Comparison of ENCODE assay signal across 11 cellular contexts in genomic region chr19:15321739-15322138, GRCh38. TPM values are rescaled to one million over a fixed set of nuclear protein-coding genes. Genes with fewer than 3 reads are reported as not detected.
DNase-seq lines count a peak whose midpoint lies in the region; ATAC-seq and TF ChIP-seq lines count a peak whose summit lies in the region.
"Had no signal": no experiment of that assay in that cellular context is flagged by ENCODE, and none has a peak within 500 bp of the region (broad histone marks: within the 10 kb centered on the region; RNA-seq: fewer than 3 reads in every experiment).

No MANE protein-coding gene starts in this region.

- no peaks in the 10 kb centered on the region for H3K27me3 Mint-ChIP-seq in activated naive CD4-positive, alpha-beta T cell treated with anti-CD3 and anti-CD28 coated beads, Interleukin-2, amount 50 U/mL, for 24 hours
- no peaks in the 10 kb centered on the region for H3K27me3 Mint-ChIP-seq in activated CD4-positive, alpha-beta memory T cell treated with anti-CD3 and anti-CD28 coated beads, Interleukin-2, amount 10 ng/mL, durations not matched to agents 7 days and 5 days
- H3K27me3 Mint-ChIP-seq in glutamatergic neuron (ENCODE audit: unreplicated experiment), result peaks cover 5% of the 10 kb centered on the region
- no peaks in the 10 kb centered on the region for H3K27me3 Mint-ChIP-seq in stimulated activated naive B cell treated with anti-CD40 and anti-IgM and Interleukin-4, amounts not matched to agents 10 μg/mL and 1 μg/mL and 100 μg/mL, for 72 hours

- CTCF ChIA-PET in activated CD4-positive, alpha-beta memory T cell treated with anti-CD3 and anti-CD28 coated beads, Interleukin-2, amount 10 ng/mL, durations not matched to agents 7 days and 5 days (lab: Charles Lee), result no interaction called here

- no peak for DNase-seq in activated naive CD4-positive, alpha-beta T cell treated with anti-CD3 and anti-CD28 coated beads, Interleukin-2, amount 50 U/mL, for 16 hours
- no peak for DNase-seq in activated CD4-positive, alpha-beta memory T cell treated with anti-CD3 and anti-CD28 coated beads, Interleukin-2, amount 10 ng/mL, durations not matched to agents 7 days and 5 days
- DNase-seq in glutamatergic neuron, result no peak
- no peak for DNase-seq in stimulated activated naive B cell treated with anti-CD40 and anti-IgM and Interleukin-4, amounts not matched to agents 10 μg/mL and 1 μg/mL and 100 μg/mL, for 72 hours
- DNase-seq in occipital lobe (lab: John Stamatoyannopoulos, UW), result no peak
- DNase-seq: hypothalamus, NCI-H524 had no signal

- peak overlapping the region; percentile 71 for H3K4me3 Mint-ChIP-seq in activated naive CD4-positive, alpha-beta T cell treated with anti-CD3 and anti-CD28 coated beads, Interleukin-2, amount 50 U/mL, for 24 hours
- H3K4me3 Mint-ChIP-seq in activated CD4-positive, alpha-beta memory T cell treated with anti-CD3 and anti-CD28 coated beads, Interleukin-2, amount 10 ng/mL, durations not matched to agents 7 days and 5 days, result no peak overlapping the region
- peak overlapping the region; percentile 2 for H3K4me3 Mint-ChIP-seq in glutamatergic neuron (ENCODE audit: unreplicated experiment)
- H3K4me3 Mint-ChIP-seq in stimulated activated naive B cell treated with anti-CD40 and anti-IgM and Interleukin-4, amounts not matched to agents 10 μg/mL and 1 μg/mL and 100 μg/mL, for 72 hours, result peak overlapping the region; percentile 11 to 26

- peak overlapping the region; percentile 89 for H3K27ac Mint-ChIP-seq in activated naive CD4-positive, alpha-beta T cell treated with anti-CD3 and anti-CD28 coated beads, Interleukin-2, amount 50 U/mL, for 24 hours
- peak overlapping the region; percentile 28 for H3K27ac Mint-ChIP-seq in activated CD4-positive, alpha-beta memory T cell treated with anti-CD3 and anti-CD28 coated beads, Interleukin-2, amount 10 ng/mL, durations not matched to agents 7 days and 5 days
- peak overlapping the region; percentile 36 for H3K27ac Mint-ChIP-seq in glutamatergic neuron (ENCODE audit: unreplicated experiment)
- H3K27ac Mint-ChIP-seq in stimulated activated naive B cell treated with anti-CD40 and anti-IgM and Interleukin-4, amounts not matched to agents 10 μg/mL and 1 μg/mL and 100 μg/mL, for 72 hours, result peak overlapping the region; percentile 88

- no peak for TF ChIP-seq CTCF in glutamatergic neuron (IDR thresholded peaks at IDR 0.05; ENCODE audit: partially characterized antibody, unreplicated experiment)

- H3K36me3 Mint-ChIP-seq in activated naive CD4-positive, alpha-beta T cell treated with anti-CD3 and anti-CD28 coated beads, Interleukin-2, amount 50 U/mL, for 24 hours, result peaks cover 8% of the 10 kb centered on the region
- peaks cover 14% of the 10 kb centered on the region for H3K36me3 Mint-ChIP-seq in activated CD4-positive, alpha-beta memory T cell treated with anti-CD3 and anti-CD28 coated beads, Interleukin-2, amount 10 ng/mL, durations not matched to agents 7 days and 5 days (ENCODE audit: low read depth)
- no peaks in the 10 kb centered on the region for H3K36me3 Mint-ChIP-seq in glutamatergic neuron (ENCODE audit: unreplicated experiment)
- peaks cover 4 to 33% of the 10 kb centered on the region in 2 donors for H3K36me3 Mint-ChIP-seq in stimulated activated naive B cell treated with anti-CD40 and anti-IgM and Interleukin-4, amounts not matched to agents 10 μg/mL and 1 μg/mL and 100 μg/mL, for 72 hours

- H3K9me3 Mint-ChIP-seq in activated naive CD4-positive, alpha-beta T cell treated with anti-CD3 and anti-CD28 coated beads, Interleukin-2, amount 50 U/mL, for 24 hours, result no peaks in the 10 kb centered on the region
- H3K9me3 Mint-ChIP-seq in activated CD4-positive, alpha-beta memory T cell treated with anti-CD3 and anti-CD28 coated beads, Interleukin-2, amount 10 ng/mL, durations not matched to agents 7 days and 5 days, result no peaks in the 10 kb centered on the region
- peaks cover 3% of the 10 kb centered on the region for H3K9me3 Mint-ChIP-seq in glutamatergic neuron (ENCODE audit: unreplicated experiment)
- no peaks in the 10 kb centered on the region for H3K9me3 Mint-ChIP-seq in stimulated activated naive B cell treated with anti-CD40 and anti-IgM and Interleukin-4, amounts not matched to agents 10 μg/mL and 1 μg/mL and 100 μg/mL, for 72 hours

- POLR2A ChIA-PET in activated CD4-positive, alpha-beta memory T cell treated with anti-CD3 and anti-CD28 coated beads, Interleukin-2, amount 10 ng/mL, durations not matched to agents 7 days and 5 days (lab: Charles Lee), result interaction anchor here (0.7 kb wide), 1 partner anchor 8 kb away, joined by 3 read pairs; no protein-coding TSS in a partner anchor

- ATAC-seq in stimulated activated naive B cell treated with anti-CD40 and anti-IgM and Interleukin-4, amounts not matched to agents 10 μg/mL and 1 μg/mL and 100 μg/mL, for 72 hours (replicated peaks), result no peak
- ATAC-seq in HG02970 (IDR thresholded peaks at IDR 0.05; ENCODE audit: low FRiP score, unreplicated experiment) (no peak), HG03378 (IDR thresholded peaks at IDR 0.05; ENCODE audit: unreplicated experiment) (no peak)
- ATAC-seq: HCT116 had no signal

- peaks cover 91% of the 10 kb centered on the region for H3K4me1 Mint-ChIP-seq in activated naive CD4-positive, alpha-beta T cell treated with anti-CD3 and anti-CD28 coated beads, Interleukin-2, amount 50 U/mL, for 24 hours
- peaks cover 78% of the 10 kb centered on the region for H3K4me1 Mint-ChIP-seq in activated CD4-positive, alpha-beta memory T cell treated with anti-CD3 and anti-CD28 coated beads, Interleukin-2, amount 10 ng/mL, durations not matched to agents 7 days and 5 days
- H3K4me1 Mint-ChIP-seq in glutamatergic neuron (ENCODE audit: low read depth, unreplicated experiment), result peaks cover 49% of the 10 kb centered on the region
- H3K4me1 Mint-ChIP-seq in stimulated activated naive B cell treated with anti-CD40 and anti-IgM and Interleukin-4, amounts not matched to agents 10 μg/mL and 1 μg/mL and 100 μg/mL, for 72 hours, result peaks cover 72 to 92% of the 10 kb centered on the region in 2 donors

RNA-seq across cellular contexts. Expression of gene BRD4, which starts 10.6 kb away (rescaled TPM):
- total RNA-seq in activated CD4-positive, alpha-beta memory T cell treated with anti-CD3 and anti-CD28 coated beads, Interleukin-2, amount 10 ng/mL, durations not matched to agents 7 days and 5 days, result 100 to 1,000 TPM; 103 to 110 TPM
- total RNA-seq in glutamatergic neuron (ENCODE audit: unreplicated experiment) (162 TPM), occipital lobe (9.5 TPM)

RNA-seq across cellular contexts. Expression of gene AKAP8, which starts 57.8 kb away (rescaled TPM):
- total RNA-seq in activated CD4-positive, alpha-beta memory T cell treated with anti-CD3 and anti-CD28 coated beads, Interleukin-2, amount 10 ng/mL, durations not matched to agents 7 days and 5 days, result 10 to 100 TPM; 43.8 to 45.9 TPM
- total RNA-seq in glutamatergic neuron (ENCODE audit: unreplicated experiment) (28.9 TPM), occipital lobe (11.7 TPM)

Comparison
In these comparisons a context has a peak if more than half of its experiments do, and no peak if none do; other contexts are left out.
1. H3K27ac Mint-ChIP-seq: peak in every context shown above with its lines; median percentile 89 in activated naive CD4-positive, alpha-beta T cell treated with anti-CD3 and anti-CD28 coated beads, Interleukin-2, amount 50 U/mL, for 24 hours; 88 in stimulated activated naive B cell treated with anti-CD40 and anti-IgM and Interleukin-4, amounts not matched to agents 10 μg/mL and 1 μg/mL and 100 μg/mL, for 72 hours; 36 in glutamatergic neuron; 28 in activated CD4-positive, alpha-beta memory T cell treated with anti-CD3 and anti-CD28 coated beads, Interleukin-2, amount 10 ng/mL, durations not matched to agents 7 days and 5 days.